26 cellular contexts compared by ENCODE assay signal in genomic region chr15:63946524-63947065, GRCh38.
DNase-seq lines count a peak whose midpoint lies in the region; ATAC-seq and TF ChIP-seq lines count a peak whose summit lies in the region.
"Had no signal": no experiment of that assay in that cellular context is flagged by ENCODE, and none has a peak within 500 bp of the region (broad histone marks: within the 10 kb centered on the region; RNA-seq: fewer than 3 reads in every experiment).

No MANE protein-coding gene starts in this region.

- TF ChIP-seq CTCF in left ventricle myocardium inferior (IDR thresholded peaks at IDR 0.05; ENCODE audit: borderline replicate concordance) (no peak), thyroid gland (IDR thresholded peaks at IDR 0.05) (no peak)

- H3K4me1 Mint-ChIP-seq in activated T-helper 2 cell treated with anti-CD3 and anti-CD28 coated beads, Interferon-gamma antibody, Interleukin-2, Interleukin-4, amounts not matched to agents 10 μg/mL and 5 μg/mL and 100 μg/mL, durations not matched to agents 14 hours and 24 hours and 36 hours (ENCODE audit: low read depth) = peaks cover 11% of the 10 kb centered on the region

- H3K9me3 Mint-ChIP-seq in activated T-helper 2 cell treated with anti-CD3 and anti-CD28 coated beads, Interferon-gamma antibody, Interleukin-2, Interleukin-4, amounts not matched to agents 10 μg/mL and 5 μg/mL and 100 μg/mL, durations not matched to agents 14 hours and 24 hours and 36 hours = no peaks in the 10 kb centered on the region
- H3K9me3 Mint-ChIP-seq: activated naive CD8-positive, alpha-beta T cell treated with anti-CD3 and anti-CD28 coated beads, Interleukin-2, amount 50 U/mL, for 24 hours; activated T-cell treated with anti-CD3 and anti-CD28 coated beads, Interleukin-2, amount 50 U/mL, for 24 hours; IgD-negative memory B cell; natural killer cell treated with Interleukin-12 subunit alpha and Interleukin-12 subunit beta and Interleukin-15 and Interleukin-18, amount 100 ng/mL, for 72 hours had no signal

- H3K27me3 Mint-ChIP-seq in activated T-helper 2 cell treated with anti-CD3 and anti-CD28 coated beads, Interferon-gamma antibody, Interleukin-2, Interleukin-4, amounts not matched to agents 10 μg/mL and 5 μg/mL and 100 μg/mL, durations not matched to agents 14 hours and 24 hours and 36 hours (ENCODE audit: low read depth) = no peaks in the 10 kb centered on the region
- H3K27me3 Mint-ChIP-seq: activated naive CD8-positive, alpha-beta T cell treated with anti-CD3 and anti-CD28 coated beads, Interleukin-2, amount 50 U/mL, for 24 hours; activated T-cell treated with anti-CD3 and anti-CD28 coated beads, Interleukin-2, amount 50 U/mL, for 24 hours; natural killer cell treated with Interleukin-12 subunit alpha and Interleukin-12 subunit beta and Interleukin-15 and Interleukin-18, amount 100 ng/mL, for 72 hours had no signal

- H3K27ac ChIP-seq in left ventricle myocardium inferior (replicated peaks) (peak overlapping the region; percentile 54), thyroid gland (peak overlapping the region; percentile 69 to 98 (median 90))

- H3K27me3 ChIP-seq in left ventricle myocardium inferior (ENCODE audit: low read depth) (no peaks in the 10 kb centered on the region), thyroid gland (no peaks in the 10 kb centered on the region)
- H3K27me3 ChIP-seq: upper lobe of right lung had no signal

- no peak for ATAC-seq in left lobe of liver
- ATAC-seq: activated CD4-positive, CD25-positive, alpha-beta regulatory T cell treated with anti-CD3 and anti-CD28 coated beads, Interleukin-2, amount 50 U/mL, for 24 hours; activated naive CD8-positive, alpha-beta T cell treated with anti-CD3 and anti-CD28 coated beads, Interleukin-2, amount 50 U/mL, for 24 hours; natural killer cell treated with Interleukin-12 subunit alpha and Interleukin-12 subunit beta and Interleukin-15 and Interleukin-18, amount 100 ng/mL, for 72 hours had no signal

- H3K4me3 Mint-ChIP-seq in activated T-helper 2 cell treated with anti-CD3 and anti-CD28 coated beads, Interferon-gamma antibody, Interleukin-2, Interleukin-4, amounts not matched to agents 10 μg/mL and 5 μg/mL and 100 μg/mL, durations not matched to agents 14 hours and 24 hours and 36 hours (ENCODE audit: low read depth) = no peak overlapping the region
- H3K4me3 Mint-ChIP-seq: activated naive CD8-positive, alpha-beta T cell treated with anti-CD3 and anti-CD28 coated beads, Interleukin-2, amount 50 U/mL, for 24 hours; activated T-cell treated with anti-CD3 and anti-CD28 coated beads, Interleukin-2, amount 50 U/mL, for 24 hours; natural killer cell treated with Interleukin-12 subunit alpha and Interleukin-12 subunit beta and Interleukin-15 and Interleukin-18, amount 100 ng/mL, for 72 hours had no signal

- no peak for DNase-seq in left ventricle myocardium inferior
- no peak for DNase-seq in cardiac septum (ENCODE audit: low spot score)
- DNase-seq in activated T-helper 2 cell treated with anti-CD3 and anti-CD28 coated beads, Interferon-gamma antibody, Interleukin-2, Interleukin-4, amounts not matched to agents 10 μg/mL and 5 μg/mL and 100 μg/mL, durations not matched to agents 14 hours and 24 hours and 36 hours (ENCODE audit: low spot score) = peak; percentile 7
- DNase-seq in left lobe of liver (ENCODE audit: low spot score) = peak; percentile 39
- no peak for DNase-seq in thyroid gland
- no peak for DNase-seq in HT-29 (ENCODE audit: low spot score)
- no peak for DNase-seq in SW 1271 (lab: John Stamatoyannopoulos, UW)
- DNase-seq in SIG-M5 treated with dmso at 0.1 percent for 504 hours (lab: John Stamatoyannopoulos, UW; ENCODE audit: unreplicated experiment) = no peak
- DNase-seq: activated gamma-delta T cell treated with Interleukin-2 at 50 U/mL for 16 hours; activated naive CD8-positive, alpha-beta T cell treated with anti-CD3 and anti-CD28 coated beads, Interleukin-2, amount 50 U/mL, for 24 hours; activated T-cell treated with anti-CD3 and anti-CD28 coated beads, Interleukin-2, amount 50 U/mL, for 24 hours; C1 segment of cervical spinal cord; central memory CD4-positive, alpha-beta T cell; cortex of kidney; DMS53; effector memory CD4-positive, alpha-beta T cell; kidney; mucosa of descending colon; NCI-H1092; NCI-H1694 treated with DMSO at 0.1 percent for 48 hours; NCI-H446 treated with DMSO at 0.1 percent for 48 hours; NCI-H774 had no signal

- no peaks in the 10 kb centered on the region for H3K36me3 Mint-ChIP-seq in activated T-helper 2 cell treated with anti-CD3 and anti-CD28 coated beads, Interferon-gamma antibody, Interleukin-2, Interleukin-4, amounts not matched to agents 10 μg/mL and 5 μg/mL and 100 μg/mL, durations not matched to agents 14 hours and 24 hours and 36 hours (ENCODE audit: low read depth)
- H3K36me3 Mint-ChIP-seq: natural killer cell treated with Interleukin-12 subunit alpha and Interleukin-12 subunit beta and Interleukin-15 and Interleukin-18, amount 100 ng/mL, for 72 hours had no signal

- no peaks in the 10 kb centered on the region for H3K9me3 ChIP-seq in left ventricle myocardium inferior (replicated peaks)
- H3K9me3 ChIP-seq in thyroid gland = no peaks in the 10 kb centered on the region
- H3K9me3 ChIP-seq: mucosa of descending colon, upper lobe of right lung had no signal

- WGBS in thyroid gland, 2 donors = 93 to 96% methylated on average over 2 to 4 of the region's 4 CpGs

- no peak for TF ChIP-seq POLR2A in thyroid gland (IDR thresholded peaks at IDR 0.05)

- peaks cover 18% of the 10 kb centered on the region for H3K4me1 ChIP-seq in left ventricle myocardium inferior
- H3K4me1 ChIP-seq in thyroid gland = peaks cover 25 to 55% of the 10 kb centered on the region in 2 donors

- no peak overlapping the region for H3K27ac Mint-ChIP-seq in activated T-helper 2 cell treated with anti-CD3 and anti-CD28 coated beads, Interferon-gamma antibody, Interleukin-2, Interleukin-4, amounts not matched to agents 10 μg/mL and 5 μg/mL and 100 μg/mL, durations not matched to agents 14 hours and 24 hours and 36 hours
- H3K27ac Mint-ChIP-seq: activated naive CD8-positive, alpha-beta T cell treated with anti-CD3 and anti-CD28 coated beads, Interleukin-2, amount 50 U/mL, for 24 hours; activated T-cell treated with anti-CD3 and anti-CD28 coated beads, Interleukin-2, amount 50 U/mL, for 24 hours; IgD-negative memory B cell; natural killer cell treated with Interleukin-12 subunit alpha and Interleukin-12 subunit beta and Interleukin-15 and Interleukin-18, amount 100 ng/mL, for 72 hours had no signal

- H3K4me3 ChIP-seq in left ventricle myocardium inferior (no peak overlapping the region), thyroid gland (replicated peaks in 1 of 3) (no peak overlapping the region)
- H3K4me3 ChIP-seq: mucosa of descending colon, upper lobe of right lung had no signal

- intact Hi-C loops in left ventricle myocardium inferior (cut with micrococcal nuclease) = loop anchor here (10.0 kb wide), 1 partner anchor 98 kb away; the partner anchor contains the start of gene DAPK2
- intact Hi-C loops in cardiac septum (cut with DNase I) = loop anchor here (5.0 kb wide), 1 partner anchor 101 kb away; the partner anchor contains the start of gene DAPK2
- intact Hi-C loops in activated T-helper 2 cell treated with anti-CD3 and anti-CD28 coated beads, Interferon-gamma antibody, Interleukin-2, Interleukin-4, amounts not matched to agents 10 μg/mL and 5 μg/mL and 100 μg/mL, durations not matched to agents 14 hours and 24 hours and 36 hours (cut with micrococcal nuclease) = loop anchor here (10.0 kb wide), 1 partner anchor 98 kb away; the partner anchor contains the start of gene DAPK2
- intact Hi-C loops in thyroid gland (cut with DNase I) = loop anchor here (10.0 kb wide), 1 partner anchor 48 kb away; no protein-coding TSS in a partner anchor

- H3K36me3 ChIP-seq in left ventricle myocardium inferior = peaks cover under 1% of the 10 kb centered on the region
- H3K36me3 ChIP-seq in thyroid gland = no peaks in the 10 kb centered on the region
- H3K36me3 ChIP-seq: upper lobe of right lung had no signal

Comparison
In these comparisons a context has a peak if more than half of its experiments do, and no peak if none do; other contexts are left out.
1. DNase-seq: peak in activated T-helper 2 cell treated with anti-CD3 and anti-CD28 coated beads, Interferon-gamma antibody, Interleukin-2, Interleukin-4, amounts not matched to agents 10 μg/mL and 5 μg/mL and 100 μg/mL, durations not matched to agents 14 hours and 24 hours and 36 hours (single experiment) and left lobe of liver (single experiment); none in left ventricle myocardium inferior (single experiment), cardiac septum (single experiment), thyroid gland (0 of 2), HT-29 (single experiment), SW 1271 (0 of 2) and SIG-M5 treated with dmso at 0.1 percent for 504 hours (single experiment).